7 cellular contexts compared by ENCODE assay signal in genomic region chr14:69363055-69363454, GRCh38. TPM values are rescaled to one million over a fixed set of nuclear protein-coding genes. Genes with fewer than 3 reads are reported as not detected.
DNase-seq lines count a peak whose midpoint lies in the region; ATAC-seq, FAIRE-seq and TF ChIP-seq lines count a peak whose summit lies in the region.

No MANE protein-coding gene starts in this region.

- no peaks in the 10 kb centered on the region for H3K23me2 ChIP-seq in H9 (ENCODE audit: insufficient read length, low read depth, low read length, poor library complexity, severe bottlenecking)

- DNase-seq in H9 (peak; percentile 63), bronchial epithelial cell (ENCODE audit: low read depth) (no peak), inferior parietal cortex (ENCODE audit: extremely low spot score) (peak; percentile 29), testis (peak; percentile 55), NCI-H2171 treated with DMSO at 0.1 percent for 48 hours (lab: John Stamatoyannopoulos, UW) (no peak)

- WGBS in H9 (ENCODE audit: extremely low coverage, insufficient read length, low lambda C conversion rate): no CpG with 5 or more reads among the region's 9 CpGs
- 22 to 35% methylated on average over 9 of the region's 9 CpGs for WGBS in testis, 2 donors

- H3K56ac ChIP-seq in H9 (ENCODE audit: insufficient read length, low read depth, low read length): no peak overlapping the region

- H3K9me3 Mint-ChIP-seq in H9: no peaks in the 10 kb centered on the region

- no peak overlapping the region for H4K91ac ChIP-seq in H9 (ENCODE audit: insufficient read length, low read depth, low read length)

- no peaks in the 10 kb centered on the region for H3K27me3 ChIP-seq in H9 (ENCODE audit: insufficient read depth, low read length)
- peaks cover 1% of the 10 kb centered on the region for H3K27me3 ChIP-seq in bronchial epithelial cell (ENCODE audit: control insufficient read depth, insufficient read depth, low read length)
- H3K27me3 ChIP-seq in testis: no peaks in the 10 kb centered on the region

- H2BK20ac ChIP-seq in H9 (ENCODE audit: low read depth, low read length, poor library complexity, severe bottlenecking): no peak overlapping the region

- H3K9me3 ChIP-seq in H9 (ENCODE audit: control insufficient read depth, low read depth, low read length) (no peaks in the 10 kb centered on the region), testis (no peaks in the 10 kb centered on the region)

- no peak overlapping the region for H3K27ac ChIP-seq in H9 (ENCODE audit: insufficient read length, low read depth, low read length)
- H3K27ac ChIP-seq in testis: no peak overlapping the region

- H3K4ac ChIP-seq in H9 (ENCODE audit: low read depth, low read length): no peak overlapping the region

- H2BK12ac ChIP-seq in H9 (ENCODE audit: insufficient read length, low read depth, low read length): no peak overlapping the region

- H3K27me3 Mint-ChIP-seq in H9 (ENCODE audit: low read depth): no peaks in the 10 kb centered on the region; the same call in 1 of the 2 replicates

- no peaks in the 10 kb centered on the region for H3K4me1 ChIP-seq in H9 (ENCODE audit: insufficient read depth, low read length)
- no peaks in the 10 kb centered on the region for H3K4me1 ChIP-seq in testis

- H4K5ac ChIP-seq in H9 (ENCODE audit: insufficient read length, low read depth, low read length): no peak overlapping the region

- H2AFZ ChIP-seq in H9 (ENCODE audit: low read length): no peak overlapping the region

- no peaks in the 10 kb centered on the region; a peak in 2 of 4 replicates for H3K4me1 Mint-ChIP-seq in H9

- no peak overlapping the region for H3K14ac ChIP-seq in H9 (ENCODE audit: insufficient read depth, low read length)

- H3K36me3 ChIP-seq in bronchial epithelial cell (ENCODE audit: control insufficient read depth, insufficient read depth, low read length) (no peaks in the 10 kb centered on the region), testis (ENCODE audit: low read depth, missing control alignments) (no peaks in the 10 kb centered on the region)

- no peak overlapping the region for H3K4me2 ChIP-seq in H9 (ENCODE audit: insufficient read depth, insufficient read length, low read length)

- H3K18ac ChIP-seq in H9 (ENCODE audit: insufficient read length, low read depth, low read length): no peak overlapping the region

- TF ChIP-seq POLR2A in testis (IDR thresholded peaks at IDR 0.05): no peak

- H3K79me1 ChIP-seq in H9 (ENCODE audit: insufficient read depth, low read depth, low read length, poor library complexity, severe bottlenecking): no peaks in the 10 kb centered on the region

- ATAC-seq in HG03442 (IDR thresholded peaks at IDR 0.05; ENCODE audit: unreplicated experiment): no peak
- no peak for ATAC-seq in GM19035 (IDR thresholded peaks at IDR 0.05; ENCODE audit: unreplicated experiment)

- H2BK15ac ChIP-seq in H9 (ENCODE audit: low read depth, low read length): no peak overlapping the region

- no peak overlapping the region for H2BK120ac ChIP-seq in H9 (ENCODE audit: low read depth, low read length, poor library complexity, severe bottlenecking)

- FAIRE-seq in bronchial epithelial cell (lab: Jason Lieb, UNC): peak; percentile 52

- no peak overlapping the region for H3K9ac ChIP-seq in H9 (ENCODE audit: extremely low read depth, insufficient read length, low read length)

- TF ChIP-seq CTCF in H9 (conservative IDR thresholded peaks at IDR 0.05) (peak; percentile 73), bronchial epithelial cell (IDR thresholded peaks at IDR 0.05; ENCODE audit: insufficient read depth, low read length, severe bottlenecking) (no peak), testis (IDR thresholded peaks at IDR 0.05) (peak in 2 of 3 experiments; percentile 36 to 41)

- no peaks in the 10 kb centered on the region; a peak in 1 of 7 replicates for H3K36me3 Mint-ChIP-seq in H9 (ENCODE audit: insufficient read depth in 1 of 3, low read depth in 3 of 3)

- intact Hi-C loops in testis (cut with DNase I; ENCODE audit: low total_unique reads): loop anchor here (10.0 kb wide), 1 partner anchor 118 kb away; no protein-coding TSS in a partner anchor

- H4K8ac ChIP-seq in H9 (replicated peaks; ENCODE audit: insufficient read length, low read depth, low read length): no peak overlapping the region

- H3K27ac Mint-ChIP-seq in H9: 0 out of 7 replicates have a peak overlapping the region, but pooled peaks of 1 of the 3 experiments have one; percentile 65

- H4K20me1 ChIP-seq in H9 (ENCODE audit: control insufficient read depth, insufficient read depth, insufficient read length): no peaks in the 10 kb centered on the region

- no peaks in the 10 kb centered on the region for H3K79me2 ChIP-seq in H9 (ENCODE audit: insufficient read depth, low read length)

- no peak overlapping the region for H3T11ph ChIP-seq in H9 (ENCODE audit: low read length)

- no peak overlapping the region for H3K4me3 ChIP-seq in bronchial epithelial cell (ENCODE audit: low read depth, low read length)
- H3K4me3 ChIP-seq in testis: no peak overlapping the region

- no peak overlapping the region for H3K23ac ChIP-seq in H9 (ENCODE audit: insufficient read length, low read depth, low read length)

- H3K4me3 Mint-ChIP-seq in H9: no peak overlapping the region; a peak in 1 of 5 replicates

- H2AK5ac ChIP-seq in H9 (ENCODE audit: insufficient read length, low read length): no peak overlapping the region

- H2BK5ac ChIP-seq in H9 (ENCODE audit: insufficient read length, low read length): no peak overlapping the region

RNA-seq across cellular contexts. Expression of gene ERH, which starts 35.0 kb away (rescaled TPM):
- total RNA-seq in H9 (2021) (428 and 443 TPM in 2 replicates), bronchial epithelial cell (91.6 and 242 TPM in 2 replicates), testis (10 to 100 TPM; 57.3 to 74.5 TPM)
- polyA plus RNA-seq in testis (ENCODE audit: insufficient read depth, low read depth, low replicate concordance): 176 TPM

RNA-seq across cellular contexts. Expression of gene SLC39A9, which starts 35.4 kb away (rescaled TPM):
- total RNA-seq in H9 (2021): 39.8 and 42.2 TPM in 2 replicates
- total RNA-seq in bronchial epithelial cell: 112 and 140 TPM in 2 replicates
- total RNA-seq in testis: 10 to 100 TPM; 59.9 to 73.3 TPM
- polyA plus RNA-seq in testis (ENCODE audit: insufficient read depth, low read depth, low replicate concordance): 38.0 TPM

Comparison
In these comparisons a context has a peak if more than half of its experiments do, and no peak if none do; other contexts are left out.
1. DNase-seq: peak in H9 (single experiment), inferior parietal cortex (single experiment) and testis (single experiment); none in bronchial epithelial cell (single experiment) and NCI-H2171 treated with DMSO at 0.1 percent for 48 hours (single experiment).